In genomic region chr1:61079898-61080336, GRCh38 we compare ENCODE assay signal across 8 cellular contexts. TPM values are rescaled to one million over a fixed set of nuclear protein-coding genes. Genes with fewer than 3 reads are reported as not detected.
DNase-seq lines count a peak whose midpoint lies in the region; ATAC-seq, FAIRE-seq and TF ChIP-seq lines count a peak whose summit lies in the region.

No MANE protein-coding gene starts in this region.

- intact Hi-C loops in K562 (cut with micrococcal nuclease): loop anchor here (1.0 to 10.0 kb wide), 6 partner anchors 30 to 373 kb away; no protein-coding TSS in a partner anchor
- intact Hi-C loops in sciatic nerve (cut with DNase I): no loop called here

- TF ChIP-seq CTCF in 22Rv1 (IDR thresholded peaks at IDR 0.05) (peak; percentile 63), K562 (IDR thresholded peaks at IDR 0.05 in 2 of 3, conservative IDR thresholded peaks at IDR 0.05 in 1 of 3; ENCODE audit: insufficient read depth in 2 of 3, low read depth in 1 of 3, low read length in 3 of 3) (peak; percentile 49 to 68 (median 60))

- peak; percentile 83 for TF ChIP-seq EP300 in K562 (IDR thresholded peaks at IDR 0.05; ENCODE audit: low read length)

- 0% methylated on average over 14 of the region's 14 CpGs for WGBS in K562 (ENCODE audit: insufficient coverage, low coverage, missing lambda C conversion rate)

- BruUV-seq in K562 (replicated peaks; lab: Mats Ljungman, UMichigan): no TSS peak

- peak overlapping the region; percentile 84 for H2AFZ ChIP-seq in K562 (ENCODE audit: low read depth, low read length)

- no peaks in the 10 kb centered on the region for H3K9me1 ChIP-seq in K562 (ENCODE audit: control insufficient read depth, insufficient read depth, low read length)

- POLR2A ChIA-PET in K562 (lab: Yijun Ruan, JAX): interaction anchor here (0.9 to 1.0 kb wide), 3 partner anchors 9 to 27 kb away, joined by 3 to 4 read pairs (median 3); no protein-coding TSS in a partner anchor

- no peaks in the 10 kb centered on the region for H4K20me1 ChIP-seq in K562 (replicated peaks; ENCODE audit: control insufficient read depth, insufficient read depth, low read length)

- ATAC-seq in K562 (peak; percentile 59), sciatic nerve (peak; percentile 82), GM18505 (IDR thresholded peaks at IDR 0.05; ENCODE audit: unreplicated experiment) (no peak), GM21367 (IDR thresholded peaks at IDR 0.05; ENCODE audit: unreplicated experiment) (no peak)

- peak; percentile 44 to 58; a peak in 3 of 4 replicates for TF ChIP-seq RAD21 in K562 (CRISPR knock-in tag; conservative IDR thresholded peaks at IDR 0.05 in 1 of 2, IDR thresholded peaks at IDR 0.05 in 1 of 2)

- H3K9ac ChIP-seq in ES-I3 (ENCODE audit: low read depth, low read length) (peak overlapping the region; percentile 34; the same call in 1 of the 2 replicates), K562 (ENCODE audit: insufficient read depth in 1 of 2, low read depth in 2 of 2, low read length in 2 of 2) (peak overlapping the region in 1 of 2 experiments; percentile 49; a peak in 2 of 4 replicates)

- peak overlapping the region; percentile 69 for H3K4me2 ChIP-seq in K562 (ENCODE audit: insufficient read depth, low read length)

- peak overlapping the region; percentile 97 for H3K27ac ChIP-seq in 22Rv1
- H3K27ac ChIP-seq in K562 (ENCODE audit: extremely low read depth, low read depth, low read length): peak overlapping the region; percentile 70; the same call in 2 of the 3 replicates

- no peaks in the 10 kb centered on the region for H3K27me3 ChIP-seq in K562 (ENCODE audit: control insufficient read depth in 2 of 2, insufficient read depth in 2 of 2, low read length in 2 of 2)

- no peaks in the 10 kb centered on the region for H3K36me3 ChIP-seq in ES-I3 (ENCODE audit: insufficient read depth, low read length)
- H3K36me3 ChIP-seq in K562 (ENCODE audit: control insufficient read depth, insufficient read depth, low read length): no peaks in the 10 kb centered on the region

- DNase-seq in NCI-H774 (lab: John Stamatoyannopoulos, UW) (peak; percentile 53), K562 (ENCODE audit: extremely low read depth in 1 of 4, low spot score in 3 of 4) (peak; percentile 76 to 96 (median 83)), sciatic nerve (ENCODE audit: low spot score) (peak; percentile 88)

- H3K4me1 ChIP-seq in ES-I3 (ENCODE audit: insufficient read depth, low read length): peaks cover 13% of the 10 kb centered on the region
- H3K4me1 ChIP-seq in K562 (replicated peaks in 1 of 2; ENCODE audit: control insufficient read depth in 2 of 2, insufficient read depth in 2 of 2, low read length in 2 of 2): peaks cover 12 to 41% of the 10 kb centered on the region in 2 experiments; a peak in 4 of 5 replicates

- H3K4me3 ChIP-seq in K562 (peak overlapping the region; percentile 7; the same call in 1 of the 2 replicates), iPS-11a (ENCODE audit: low read depth, low read length) (peak overlapping the region; percentile 13)

- CTCF ChIA-PET in K562 (lab: Yijun Ruan, JAX; ENCODE audit: low intra/inter-chr PET ratio): interaction anchor here (0.6 kb wide), 1 partner anchor 239 kb away, joined by 3 read pairs; no protein-coding TSS in a partner anchor

- FAIRE-seq in K562 (lab: Jason Lieb, UNC): peak; percentile 90

- TF ChIP-seq POLR2A in K562 (conservative IDR thresholded peaks at IDR 0.05) (no peak), GM18505 (IDR thresholded peaks at IDR 0.05; ENCODE audit: borderline replicate concordance, extremely low read depth, insufficient read depth, insufficient read length) (no peak)

- H3K9me3 ChIP-seq in ES-I3 (ENCODE audit: control insufficient read depth, insufficient read depth, low read length) (no peaks in the 10 kb centered on the region), K562 (replicated peaks; ENCODE audit: control insufficient read depth, insufficient read depth, low read depth, low read length) (no peaks in the 10 kb centered on the region)

- in situ Hi-C loops in K562 (cut with MboI): no loop called here

- peaks cover 26% of the 10 kb centered on the region for H3K79me2 ChIP-seq in K562 (ENCODE audit: control insufficient read depth, insufficient read depth, low read length)

TF ChIP-seq in K562, 482 proteins besides CTCF, POLR2A, EP300 and RAD21 (continues in another document):
- TF ChIP-seq GTF2B (IDR thresholded peaks at IDR 0.05; ENCODE audit: extremely low read depth, insufficient read length): no peak
- TF ChIP-seq PTRF (tag; IDR thresholded peaks at IDR 0.05): no peak
- TF ChIP-seq CLOCK (CRISPR knock-in tag; IDR thresholded peaks at IDR 0.05; ENCODE audit: borderline replicate concordance): no peak
- TF ChIP-seq BHLHE40 (IDR thresholded peaks at IDR 0.05; ENCODE audit: low read length): peak; percentile 43; the same call in 1 of the 2 replicates
- TF ChIP-seq POLR2AphosphoS5 (IDR thresholded peaks at IDR 0.05; ENCODE audit: control insufficient read depth, insufficient read depth, low read depth, low read length): peak; percentile 67
- TF ChIP-seq CEBPB (tag; IDR thresholded peaks at IDR 0.05): no peak
- peak; percentile 45; the same call in 1 of the 2 replicates for TF ChIP-seq HDAC2 (IDR thresholded peaks at IDR 0.05)
- peak; percentile 56 for TF ChIP-seq ZNF384 (IDR thresholded peaks at IDR 0.05; ENCODE audit: low read depth, low read length)
- peak; percentile 22 for TF ChIP-seq TAF9B (IDR thresholded peaks at IDR 0.05; ENCODE audit: partially characterized antibody)
- TF ChIP-seq HNRNPLL (IDR thresholded peaks at IDR 0.05; ENCODE audit: low read depth, low read length, poor library complexity, severe bottlenecking): peak; percentile 54
- no peak for TF ChIP-seq HEY1 (CRISPR knock-in tag; IDR thresholded peaks at IDR 0.05; ENCODE audit: borderline replicate concordance)
- 0 out of 2 replicates have a peak, but pooled peaks have one; percentile 20 for TF ChIP-seq ZKSCAN8 (CRISPR knock-in tag; IDR thresholded peaks at IDR 0.05)
- peak; percentile 63 for TF ChIP-seq NFIC (IDR thresholded peaks at IDR 0.05)
- peak; percentile 90 for TF ChIP-seq ZNF444 (CRISPR knock-in tag; IDR thresholded peaks at IDR 0.05)

RNA-seq across cellular contexts. Expression of gene NFIA, which starts 2.4 kb away (rescaled TPM):
- 64.5 and 151 TPM in 2 replicates for total RNA-seq in K562 (2011; cell fraction: chromatin; rRNA removed; ENCODE audit: low replicate concordance)
- total RNA-seq in K562 (2011; cell fraction: nucleolus; rRNA removed): 18.0 and 29.1 TPM in 2 replicates
- 50.7 and 73.9 TPM in 2 replicates for total RNA-seq in K562 (2011; cell fraction: nucleoplasm; rRNA removed)
- total RNA-seq in K562 (2014; rRNA removed): 6.5 and 9.5 TPM in 2 replicates
- total RNA-seq in K562 (2014; rRNA removed; fragmentation: Illumina TruSeq; extraction: Trizol): 20.3 and 22.6 TPM in 2 replicates
- total RNA-seq in K562 (2015; rRNA removed; fragmentation: Illumina TruSeq; extraction: Trizol): 16.1 and 16.2 TPM in 2 replicates
- total RNA-seq in K562 (2021): 24.2 and 24.9 TPM in 2 replicates
- 9.8 and 11.5 TPM in 2 replicates for polyA plus RNA-seq in K562 (2011; rRNA removed)
- polyA plus RNA-seq in K562 (2011; cell fraction: cytosol; rRNA removed): 12.0 and 15.8 TPM in 2 replicates
- polyA plus RNA-seq in K562 (2011; cell fraction: nucleus; rRNA removed): 17.4 and 18.8 TPM in 2 replicates
- 3.9 and 4.2 TPM in 2 replicates for polyA plus RNA-seq in K562 (2012)
- polyA plus RNA-seq in K562 (2014; fragmentation: Illumina TruSeq; extraction: Trizol): 8.5 and 9.1 TPM in 2 replicates
- polyA plus RNA-seq in K562 (2014; fragmentation: Nextera tagmentation; extraction: Ambion mirVana): 10 to 100 TPM in 1 of 2 experiments, 1 to 10 TPM in 1; 5.3 to 10.1 TPM
- polyA plus RNA-seq in K562 (2014; rRNA removed): 7.0 and 8.6 TPM in 2 replicates
- polyA minus RNA-seq in K562 (2011; rRNA and poly(A)+ RNA removed): 37.6 and 46.6 TPM in 2 replicates
- 14.5 and 18.2 TPM in 2 replicates for polyA minus RNA-seq in K562 (2011; cell fraction: cytosol; rRNA and poly(A)+ RNA removed)
- 45.4 and 75.9 TPM in 2 replicates for polyA minus RNA-seq in K562 (2011; cell fraction: nucleus; rRNA and poly(A)+ RNA removed)
- 143 TPM for total RNA-seq in sciatic nerve

Comparison
In these comparisons a context has a peak if more than half of its experiments do, and no peak if none do; other contexts are left out.
1. ATAC-seq: peak in K562 (single experiment) and sciatic nerve (single experiment); none in GM18505 (single experiment) and GM21367 (single experiment).
2. Peak in every context shown above with its lines, with median percentiles within 50 percentile points of each other: DNase-seq.